ENCODE assay signal across 8 cellular contexts in the genomic region with DNA sequence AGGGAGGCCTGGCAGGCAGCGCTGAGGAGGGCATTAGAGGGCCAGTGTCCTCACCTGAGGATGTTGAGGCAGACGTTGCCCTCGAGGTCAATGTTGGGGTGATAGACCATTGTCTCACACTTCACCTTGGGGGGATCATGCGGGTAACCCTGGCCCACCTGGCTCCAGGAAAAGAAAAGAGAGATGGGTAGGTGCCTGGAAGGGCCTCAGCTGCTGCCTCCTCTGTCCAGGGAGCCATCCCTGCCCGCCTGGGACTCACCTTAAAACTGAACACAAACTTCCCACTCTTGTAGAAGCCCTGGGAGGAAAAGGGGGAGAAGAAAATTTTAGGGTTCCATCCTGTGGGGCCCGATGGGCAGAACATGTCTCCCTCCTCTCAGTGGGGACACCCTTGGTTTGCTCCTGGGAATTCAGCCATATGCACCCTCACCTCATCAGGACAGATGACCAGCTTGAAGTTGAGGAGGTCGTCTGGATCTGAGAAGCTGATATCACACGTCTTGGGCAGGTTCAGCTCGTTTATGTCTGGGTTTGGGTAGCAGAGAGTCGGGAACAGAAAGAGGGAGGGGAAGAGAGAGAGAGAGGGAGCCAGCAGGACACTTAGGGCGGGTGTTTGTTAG. TPM values are rescaled to one million over a fixed set of nuclear protein-coding genes. Genes with fewer than 3 reads are reported as not detected.
DNase-seq lines count a peak whose midpoint lies in the region; ATAC-seq and TF ChIP-seq lines count a peak whose summit lies in the region.

No MANE protein-coding gene starts in this region.

- H3K27me3 ChIP-seq in HAP-1 (ENCODE audit: low read depth) = no peaks in the 10 kb centered on the region
- no peaks in the 10 kb centered on the region for H3K27me3 ChIP-seq in PC-9 (ENCODE audit: insufficient read depth, low read depth)

- H2AFZ ChIP-seq in PC-9 = no peak overlapping the region

- peaks cover 13% of the 10 kb centered on the region for H3K79me2 ChIP-seq in PC-9 (ENCODE audit: low read depth)

- H3K27ac Mint-ChIP-seq in activated B cell treated with CpG ODN at 0.5 μM for 24 hours = peak overlapping the region; percentile 77

- H3K4me3 ChIP-seq in HAP-1 = peak overlapping the region; percentile 92
- peak overlapping the region; percentile 98 for H3K4me3 ChIP-seq in foreskin fibroblast (ENCODE audit: low read depth in 1 of 2, low read length in 2 of 2)
- peak overlapping the region in 6 of 7 experiments; percentile 62 to 83 (median 68) for H3K4me3 ChIP-seq in skin epidermis
- H3K4me3 ChIP-seq in PC-9 = no peak overlapping the region

- CTCF ChIA-PET in activated B cell treated with CpG ODN at 0.5 μM for 24 hours (lab: Charles Lee) = interaction anchor here (1.3 kb wide), 1 partner anchor 43 kb away, joined by 3 read pairs; no protein-coding TSS in a partner anchor
- CTCF ChIA-PET in PC-9 (lab: Charles Lee) = no interaction called here

- POLR2A ChIA-PET in activated B cell treated with CpG ODN at 0.5 μM for 24 hours (lab: Charles Lee) = interaction anchor here (1.0 to 1.5 kb wide), 3 partner anchors 13 to 43 kb away, joined by 4 to 5 read pairs (median 4); a partner anchor contains a TSS
- POLR2A ChIA-PET in PC-9 (lab: Charles Lee; ENCODE audit: unreplicated experiment) = no interaction called here

- no peaks in the 10 kb centered on the region for H4K20me1 ChIP-seq in PC-9 (ENCODE audit: insufficient read depth)

- peak overlapping the region; percentile 94 for H3K4me3 Mint-ChIP-seq in activated B cell treated with CpG ODN at 0.5 μM for 24 hours

- no peaks in the 10 kb centered on the region for H3K9me2 ChIP-seq in PC-9 (ENCODE audit: insufficient read depth)

- no TSS peak for BruUV-seq in PC-9 (replicated peaks; lab: Mats Ljungman, UMichigan)

- no peaks in the 10 kb centered on the region for H3K27me3 Mint-ChIP-seq in activated B cell treated with CpG ODN at 0.5 μM for 24 hours

- TF ChIP-seq CTCF in activated B cell treated with CpG ODN at 0.5 μM for 24 hours (IDR thresholded peaks at IDR 0.05) (no peak), foreskin fibroblast (IDR thresholded peaks at IDR 0.05; ENCODE audit: low read depth, low read length) (no peak), PC-9 (conservative IDR thresholded peaks at IDR 0.05) (no peak)

- H3K4me1 Mint-ChIP-seq in activated B cell treated with CpG ODN at 0.5 μM for 24 hours = peaks cover 68% of the 10 kb centered on the region

- H3K36me3 Mint-ChIP-seq in activated B cell treated with CpG ODN at 0.5 μM for 24 hours (ENCODE audit: low read depth) = peaks cover 58% of the 10 kb centered on the region

- H3K9me3 Mint-ChIP-seq in activated B cell treated with CpG ODN at 0.5 μM for 24 hours = no peaks in the 10 kb centered on the region

- H3K36me3 ChIP-seq in HAP-1 (replicated peaks) = peaks cover 39% of the 10 kb centered on the region
- no peaks in the 10 kb centered on the region for H3K36me3 ChIP-seq in PC-9 (ENCODE audit: low read depth)

- intact Hi-C loops in activated B cell treated with CpG ODN at 0.5 μM for 24 hours (cut with micrococcal nuclease) = no loop called here
- intact Hi-C loops in PC-9 (cut with micrococcal nuclease; ENCODE audit: unreplicated experiment) = no loop called here

- peaks cover 9% of the 10 kb centered on the region; the same call in 1 of the 2 replicates for H3F3A ChIP-seq in PC-9 (ENCODE audit: insufficient read depth, low read depth)

- in situ Hi-C loops in HAP-1 (cut with MboI; ENCODE audit: low sequenced_read_pairs) = no loop called here
- in situ Hi-C loops in G401 (cut with HindIII; ENCODE audit: low sequenced_read_pairs) = no loop called here

- no peak for DNase-seq in HAP-1 (ENCODE audit: low spot score in 2 of 2)
- DNase-seq in activated B cell treated with CpG ODN at 0.5 μM for 24 hours = peak; percentile 14
- no peak for DNase-seq in foreskin fibroblast
- DNase-seq in PC-9 = no peak
- DNase-seq in NCI-H1092 treated with DMSO at 0.1 percent for 48 hours (lab: John Stamatoyannopoulos, UW) = no peak
- DNase-seq in G401 (ENCODE audit: low spot score) = no peak

- H3K27ac ChIP-seq in skin epidermis (peak overlapping the region in 18 of 21 experiments; percentile 81 to 100 (median 99)), PC-9 (no peak overlapping the region)

- peaks cover 15% of the 10 kb centered on the region for H3K4me1 ChIP-seq in HAP-1
- peaks cover 7% of the 10 kb centered on the region; the same call in 1 of the 2 replicates for H3K4me1 ChIP-seq in PC-9 (replicated peaks; ENCODE audit: insufficient read depth)

- ATAC-seq in activated B cell treated with CpG ODN at 0.5 μM for 24 hours (ENCODE audit: low read depth) (no peak), GM19324 (IDR thresholded peaks at IDR 0.05; ENCODE audit: low FRiP score, unreplicated experiment) (no peak)

- H3K4me2 ChIP-seq in PC-9 = no peak overlapping the region

- H3K9me3 ChIP-seq in HAP-1 = no peaks in the 10 kb centered on the region
- H3K9me3 ChIP-seq in PC-9 (ENCODE audit: insufficient read depth, low read depth) = no peaks in the 10 kb centered on the region

RNA-seq across cellular contexts. Expression of a gene that starts 1.7 kb away (rescaled TPM):
- total RNA-seq in activated B cell treated with CpG ODN at 0.5 μM for 24 hours (55.1 and 66.7 TPM in 2 replicates), PC-9 (2021) (not detected in 2 replicates)
- total RNA-seq in G401 (2014; rRNA removed; shearing (Covaris generic)) = 187 and 192 TPM in 2 replicates

RNA-seq across cellular contexts. Expression of a gene that starts 1.8 kb away (rescaled TPM):
- 95.6 and 96.3 TPM in 2 replicates for total RNA-seq in activated B cell treated with CpG ODN at 0.5 μM for 24 hours
- 149 and 186 TPM in 2 replicates for total RNA-seq in PC-9 (2021)
- 71.9 and 97.7 TPM in 2 replicates for total RNA-seq in G401 (2014; rRNA removed; shearing (Covaris generic))

RNA-seq across cellular contexts. Expression of a gene that starts 12.9 kb away (rescaled TPM):
- total RNA-seq in activated B cell treated with CpG ODN at 0.5 μM for 24 hours (380 and 407 TPM in 2 replicates), PC-9 (2021) (311 and 322 TPM in 2 replicates)
- total RNA-seq in G401 (2014; rRNA removed; shearing (Covaris generic)) = 579 and 1,015 TPM in 2 replicates

RNA-seq across cellular contexts. Expression of a gene that starts 16.4 kb away (rescaled TPM):
- total RNA-seq in activated B cell treated with CpG ODN at 0.5 μM for 24 hours (41.9 and 54.5 TPM in 2 replicates), PC-9 (2021) (not detected in 2 replicates)
- total RNA-seq in G401 (2014; rRNA removed; shearing (Covaris generic)) = 9.4 and 10.7 TPM in 2 replicates

RNA-seq across cellular contexts. Expression of a gene that starts 37.1 kb away (rescaled TPM):
- total RNA-seq in activated B cell treated with CpG ODN at 0.5 μM for 24 hours = 18.0 and 20.2 TPM in 2 replicates
- total RNA-seq in PC-9 (2021) = 8.1 and 8.9 TPM in 2 replicates
- total RNA-seq in G401 (2014; rRNA removed; shearing (Covaris generic)) = 6.1 and 6.6 TPM in 2 replicates

Comparison
In these comparisons a context has a peak if more than half of its experiments do, and no peak if none do; other contexts are left out.
1. RNA of a gene that starts 1.7 kb away (total RNA-seq): 187 to 192 TPM in G401 and 55.1 to 66.7 TPM in activated B cell treated with CpG ODN at 0.5 μM for 24 hours; not detected in PC-9; every median in the first group is over 10 times any median in the second.